1 cellular context compared by ENCODE assay signal in genomic region chr11:12263141-12263693, GRCh38.
TF ChIP-seq lines count a peak whose summit lies in the region.

No MANE protein-coding gene starts in this region.

TF ChIP-seq in K562, 482 proteins besides CTCF, POLR2A, EP300 and RAD21 (continued from another document and continues in another):
- TF ChIP-seq, protein P1, sequence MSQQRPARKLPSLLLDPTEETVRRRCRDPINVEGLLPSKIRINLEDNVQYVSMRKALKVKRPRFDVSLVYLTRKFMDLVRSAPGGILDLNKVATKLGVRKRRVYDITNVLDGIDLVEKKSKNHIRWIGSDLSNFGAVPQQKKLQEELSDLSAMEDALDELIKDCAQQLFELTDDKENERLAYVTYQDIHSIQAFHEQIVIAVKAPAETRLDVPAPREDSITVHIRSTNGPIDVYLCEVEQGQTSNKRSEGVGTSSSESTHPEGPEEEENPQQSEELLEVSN (IDR thresholded peaks at IDR 0.05; ENCODE audit: borderline replicate concordance in 1 of 2, extremely low read depth in 1 of 2, insufficient read depth in 1 of 2, insufficient read length in 1 of 2, low read depth in 1 of 2, low read length in 1 of 2, poor library complexity in 1 of 2, severe bottlenecking in 1 of 2) = peak in 1 of 2 experiments; percentile 36
- peak; percentile 19; the same call in 1 of the 2 replicates for TF ChIP-seq GATAD2A (IDR thresholded peaks at IDR 0.05)
- TF ChIP-seq, protein P2, sequence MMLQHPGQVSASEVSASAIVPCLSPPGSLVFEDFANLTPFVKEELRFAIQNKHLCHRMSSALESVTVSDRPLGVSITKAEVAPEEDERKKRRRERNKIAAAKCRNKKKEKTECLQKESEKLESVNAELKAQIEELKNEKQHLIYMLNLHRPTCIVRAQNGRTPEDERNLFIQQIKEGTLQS (IDR thresholded peaks at IDR 0.05) = peak; percentile 87
- TF ChIP-seq, protein P2 (CRISPR knock-in tag; conservative IDR thresholded peaks at IDR 0.05) = no peak; the same call in 1 of the 2 replicates
- no peak; a peak in 1 of 4 replicates for TF ChIP-seq MNT (conservative IDR thresholded peaks at IDR 0.05)
- TF ChIP-seq SREBF2 (CRISPR knock-in tag; IDR thresholded peaks at IDR 0.05) = no peak
- TF ChIP-seq MAX (CRISPR knock-in tag; IDR thresholded peaks at IDR 0.05) = peak; percentile 67
- no peak for TF ChIP-seq ZNF717 (CRISPR knock-in tag; IDR thresholded peaks at IDR 0.05)
- TF ChIP-seq GTF2F1 (IDR thresholded peaks at IDR 0.05; ENCODE audit: low read depth, low read length) = no peak
- TF ChIP-seq ZKSCAN8 (CRISPR knock-in tag; IDR thresholded peaks at IDR 0.05) = 0 out of 2 replicates have a peak, but pooled peaks have one; percentile 23
- TF ChIP-seq MGA (IDR thresholded peaks at IDR 0.05) = peak; percentile 26; the same call in 1 of the 2 replicates
- no peak for TF ChIP-seq ATF7 (IDR thresholded peaks at IDR 0.05)
- TF ChIP-seq MEF2A (IDR thresholded peaks at IDR 0.05; ENCODE audit: control insufficient read depth, low read depth, low read length) = peak; percentile 73; the same call in 1 of the 2 replicates
- TF ChIP-seq, protein P3, sequence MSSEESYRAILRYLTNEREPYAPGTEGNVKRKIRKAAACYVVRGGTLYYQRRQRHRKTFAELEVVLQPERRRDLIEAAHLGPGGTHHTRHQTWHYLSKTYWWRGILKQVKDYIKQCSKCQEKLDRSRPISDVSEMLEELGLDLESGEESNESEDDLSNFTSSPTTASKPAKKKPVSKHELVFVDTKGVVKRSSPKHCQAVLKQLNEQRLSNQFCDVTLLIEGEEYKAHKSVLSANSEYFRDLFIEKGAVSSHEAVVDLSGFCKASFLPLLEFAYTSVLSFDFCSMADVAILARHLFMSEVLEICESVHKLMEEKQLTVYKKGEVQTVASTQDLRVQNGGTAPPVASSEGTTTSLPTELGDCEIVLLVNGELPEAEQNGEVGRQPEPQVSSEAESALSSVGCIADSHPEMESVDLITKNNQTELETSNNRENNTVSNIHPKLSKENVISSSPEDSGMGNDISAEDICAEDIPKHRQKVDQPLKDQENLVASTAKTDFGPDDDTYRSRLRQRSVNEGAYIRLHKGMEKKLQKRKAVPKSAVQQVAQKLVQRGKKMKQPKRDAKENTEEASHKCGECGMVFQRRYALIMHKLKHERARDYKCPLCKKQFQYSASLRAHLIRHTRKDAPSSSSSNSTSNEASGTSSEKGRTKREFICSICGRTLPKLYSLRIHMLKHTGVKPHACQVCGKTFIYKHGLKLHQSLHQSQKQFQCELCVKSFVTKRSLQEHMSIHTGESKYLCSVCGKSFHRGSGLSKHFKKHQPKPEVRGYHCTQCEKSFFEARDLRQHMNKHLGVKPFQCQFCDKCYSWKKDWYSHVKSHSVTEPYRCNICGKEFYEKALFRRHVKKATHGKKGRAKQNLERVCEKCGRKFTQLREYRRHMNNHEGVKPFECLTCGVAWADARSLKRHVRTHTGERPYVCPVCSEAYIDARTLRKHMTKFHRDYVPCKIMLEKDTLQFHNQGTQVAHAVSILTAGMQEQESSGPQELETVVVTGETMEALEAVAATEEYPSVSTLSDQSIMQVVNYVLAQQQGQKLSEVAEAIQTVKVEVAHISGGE (CRISPR knock-in tag; IDR thresholded peaks at IDR 0.05) = 0 out of 6 replicates have a peak, but pooled peaks of 1 of the 3 experiments have one; percentile 33
- peak; percentile 34 for TF ChIP-seq TBP (optimal IDR thresholded peaks at IDR 0.05; ENCODE audit: low read depth, low read length)
- TF ChIP-seq ARID1B (IDR thresholded peaks at IDR 0.05) = peak; percentile 90
- peak; percentile 71; the same call in 1 of the 2 replicates for TF ChIP-seq ZNF263 (CRISPR knock-in tag; IDR thresholded peaks at IDR 0.05; ENCODE audit: borderline replicate concordance)
- no peak for TF ChIP-seq ATF1 (CRISPR knock-in tag; IDR thresholded peaks at IDR 0.05)
- peak; percentile 39; the same call in 1 of the 2 replicates for TF ChIP-seq ATF1 (tag; IDR thresholded peaks at IDR 0.05)
- TF ChIP-seq KLF10 (CRISPR knock-in tag; IDR thresholded peaks at IDR 0.05) = no peak
- peak; percentile 68; the same call in 1 of the 2 replicates for TF ChIP-seq POLR2AphosphoS5 (IDR thresholded peaks at IDR 0.05; ENCODE audit: control insufficient read depth, insufficient read depth, low read depth, low read length)
- no peak for TF ChIP-seq ASH1L (IDR thresholded peaks at IDR 0.05; ENCODE audit: borderline replicate concordance, low read depth, partially characterized antibody)
- TF ChIP-seq CCNT2 (IDR thresholded peaks at IDR 0.05; ENCODE audit: borderline replicate concordance, extremely low read depth, insufficient read length, low read depth, low read length) = peak; percentile 39
- TF ChIP-seq ZMIZ1 (IDR thresholded peaks at IDR 0.05; ENCODE audit: low read depth in 2 of 2, low read length in 2 of 2) = peak in 1 of 2 experiments; percentile 16; a peak in 1 of 4 replicates
- peak; percentile 29 to 55; a peak in 3 of 4 replicates for TF ChIP-seq KDM1A (IDR thresholded peaks at IDR 0.05)
- TF ChIP-seq LEF1 (IDR thresholded peaks at IDR 0.05) = no peak
- TF ChIP-seq ZNF274 (IDR thresholded peaks at IDR 0.05; ENCODE audit: borderline replicate concordance, low read depth, low read length) = no peak
- TF ChIP-seq EHMT2 (IDR thresholded peaks at IDR 0.05) = peak; percentile 60
- TF ChIP-seq SFPQ (IDR thresholded peaks at IDR 0.05; ENCODE audit: low read depth, low read length) = no peak
